Comparison of ENCODE assay signal across 1 cellular context in the genomic region with DNA sequence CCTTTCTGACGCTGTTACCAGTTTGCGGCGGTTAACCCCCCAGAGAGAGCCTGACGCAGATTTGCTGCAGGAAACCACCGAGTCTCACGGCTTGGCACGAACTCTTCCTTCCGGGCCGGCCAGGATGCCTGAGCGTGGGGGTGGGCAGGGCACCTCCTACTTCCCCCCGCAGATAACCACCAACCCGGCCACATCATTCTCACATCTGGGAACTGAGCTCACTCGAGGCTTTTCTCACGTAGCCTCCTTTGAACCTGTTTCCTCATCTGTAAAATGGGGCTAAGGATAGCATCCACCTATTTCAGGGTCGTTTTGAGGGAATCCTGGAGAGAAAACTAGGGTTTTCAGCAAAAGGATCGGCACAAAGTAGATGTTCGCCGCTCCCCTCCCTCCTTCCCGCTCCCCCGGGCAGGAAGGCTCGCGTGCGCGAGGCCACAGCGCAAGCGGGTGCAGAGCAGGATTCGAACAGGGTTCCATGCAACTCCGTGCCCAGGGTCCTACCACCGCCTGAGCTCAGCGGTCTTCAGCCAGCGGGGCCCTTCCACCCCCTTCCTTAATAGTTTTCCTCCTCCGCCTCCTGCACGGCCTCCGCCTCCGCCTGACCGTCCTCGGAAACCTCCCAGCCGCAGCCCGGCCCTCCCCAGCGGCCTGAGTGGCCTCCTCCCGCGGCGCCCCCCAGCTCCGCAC.
A peak's percentile ranks its signal among the peaks of the same experiment; 100 is the strongest.
TF ChIP-seq lines count a peak whose summit lies in the region.

No MANE protein-coding gene starts in this region.

TF ChIP-seq in K562, 482 proteins besides CTCF, POLR2A, EP300 and RAD21 (continued from another document and continues in another):
- TF ChIP-seq, protein P1, sequence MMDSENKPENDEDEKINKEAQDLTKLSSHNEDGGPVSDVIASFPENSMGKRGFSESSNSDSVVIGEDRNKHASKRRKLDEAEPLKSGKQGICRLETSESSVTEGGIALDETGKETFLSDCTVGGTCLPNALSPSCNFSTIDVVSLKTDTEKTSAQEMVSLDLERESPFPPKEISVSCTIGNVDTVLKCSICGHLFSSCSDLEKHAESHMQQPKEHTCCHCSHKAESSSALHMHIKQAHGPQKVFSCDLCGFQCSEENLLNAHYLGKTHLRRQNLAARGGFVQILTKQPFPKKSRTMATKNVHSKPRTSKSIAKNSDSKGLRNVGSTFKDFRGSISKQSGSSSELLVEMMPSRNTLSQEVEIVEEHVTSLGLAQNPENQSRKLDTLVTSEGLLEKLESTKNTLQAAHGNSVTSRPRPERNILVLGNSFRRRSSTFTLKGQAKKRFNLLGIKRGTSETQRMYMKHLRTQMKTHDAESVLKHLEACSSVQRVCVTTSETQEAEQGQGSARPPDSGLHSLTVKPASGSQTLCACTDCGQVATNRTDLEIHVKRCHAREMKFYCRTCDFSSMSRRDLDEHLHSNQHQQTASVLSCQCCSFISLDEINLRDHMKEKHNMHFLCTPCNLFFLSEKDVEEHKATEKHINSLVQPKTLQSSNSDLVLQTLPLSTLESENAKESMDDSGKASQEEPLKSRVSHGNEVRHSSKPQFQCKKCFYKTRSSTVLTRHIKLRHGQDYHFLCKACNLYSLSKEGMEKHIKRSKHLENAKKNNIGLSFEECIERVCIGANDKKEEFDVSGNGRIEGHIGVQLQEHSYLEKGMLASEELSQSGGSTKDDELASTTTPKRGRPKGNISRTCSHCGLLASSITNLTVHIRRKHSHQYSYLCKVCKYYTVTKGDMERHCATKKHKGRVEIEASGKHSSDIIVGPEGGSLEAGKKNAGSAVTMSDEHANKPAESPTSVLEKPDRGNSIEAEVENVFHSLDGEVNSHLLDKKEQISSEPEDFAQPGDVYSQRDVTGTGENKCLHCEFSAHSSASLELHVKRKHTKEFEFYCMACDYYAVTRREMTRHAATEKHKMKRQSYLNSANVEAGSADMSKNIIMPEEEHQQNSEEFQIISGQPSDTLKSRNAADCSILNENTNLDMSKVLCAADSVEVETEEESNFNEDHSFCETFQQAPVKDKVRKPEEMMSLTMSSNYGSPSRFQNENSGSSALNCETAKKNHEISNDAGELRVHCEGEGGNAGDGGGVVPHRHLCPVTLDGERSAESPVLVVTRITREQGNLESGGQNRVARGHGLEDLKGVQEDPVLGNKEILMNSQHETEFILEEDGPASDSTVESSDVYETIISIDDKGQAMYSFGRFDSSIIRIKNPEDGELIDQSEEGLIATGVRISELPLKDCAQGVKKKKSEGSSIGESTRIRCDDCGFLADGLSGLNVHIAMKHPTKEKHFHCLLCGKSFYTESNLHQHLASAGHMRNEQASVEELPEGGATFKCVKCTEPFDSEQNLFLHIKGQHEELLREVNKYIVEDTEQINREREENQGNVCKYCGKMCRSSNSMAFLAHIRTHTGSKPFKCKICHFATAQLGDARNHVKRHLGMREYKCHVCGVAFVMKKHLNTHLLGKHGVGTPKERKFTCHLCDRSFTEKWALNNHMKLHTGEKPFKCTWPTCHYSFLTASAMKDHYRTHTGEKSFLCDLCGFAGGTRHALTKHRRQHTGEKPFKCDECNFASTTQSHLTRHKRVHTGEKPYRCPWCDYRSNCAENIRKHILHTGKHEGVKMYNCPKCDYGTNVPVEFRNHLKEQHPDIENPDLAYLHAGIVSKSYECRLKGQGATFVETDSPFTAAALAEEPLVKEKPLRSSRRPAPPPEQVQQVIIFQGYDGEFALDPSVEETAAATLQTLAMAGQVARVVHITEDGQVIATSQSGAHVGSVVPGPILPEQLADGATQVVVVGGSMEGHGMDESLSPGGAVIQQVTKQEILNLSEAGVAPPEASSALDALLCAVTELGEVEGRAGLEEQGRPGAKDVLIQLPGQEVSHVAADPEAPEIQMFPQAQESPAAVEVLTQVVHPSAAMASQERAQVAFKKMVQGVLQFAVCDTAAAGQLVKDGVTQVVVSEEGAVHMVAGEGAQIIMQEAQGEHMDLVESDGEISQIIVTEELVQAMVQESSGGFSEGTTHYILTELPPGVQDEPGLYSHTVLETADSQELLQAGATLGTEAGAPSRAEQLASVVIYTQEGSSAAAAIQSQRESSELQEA (IDR thresholded peaks at IDR 0.05; ENCODE audit: low read depth), result no peak
- TF ChIP-seq, protein P2, sequence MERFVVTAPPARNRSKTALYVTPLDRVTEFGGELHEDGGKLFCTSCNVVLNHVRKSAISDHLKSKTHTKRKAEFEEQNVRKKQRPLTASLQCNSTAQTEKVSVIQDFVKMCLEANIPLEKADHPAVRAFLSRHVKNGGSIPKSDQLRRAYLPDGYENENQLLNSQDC (CRISPR knock-in tag; IDR thresholded peaks at IDR 0.05), result peak; percentile 6
- TF ChIP-seq SAFB2 (IDR thresholded peaks at IDR 0.05; ENCODE audit: borderline replicate concordance, low read depth, low read length, severe bottlenecking) (no peak), ZNF165 (CRISPR knock-in tag; IDR thresholded peaks at IDR 0.05; ENCODE audit: borderline replicate concordance) (0 out of 2 replicates have a peak, but pooled peaks have one; percentile 81), ZNF143 (CRISPR knock-in tag; IDR thresholded peaks at IDR 0.05) (peak; percentile 6; the same call in 1 of the 2 replicates), JUNB (CRISPR knock-in tag; conservative IDR thresholded peaks at IDR 0.05) (0 out of 2 replicates have a peak, but pooled peaks have one; percentile 2), OTX1 (CRISPR knock-in tag; IDR thresholded peaks at IDR 0.05) (0 out of 2 replicates have a peak, but pooled peaks have one; percentile 29), MBD2 (IDR thresholded peaks at IDR 0.05; ENCODE audit: borderline replicate concordance, low read depth) (peak; percentile 61; the same call in 1 of the 2 replicates), DACH1 (IDR thresholded peaks at IDR 0.05; ENCODE audit: partially characterized antibody) (no peak), NR1H2 (CRISPR knock-in tag; IDR thresholded peaks at IDR 0.05) (peak; percentile 84; the same call in 1 of the 2 replicates), HNRNPH1 (optimal IDR thresholded peaks at IDR 0.05; ENCODE audit: low read depth, low read length) (no peak), ZNF239 (CRISPR knock-in tag; IDR thresholded peaks at IDR 0.05) (peak; percentile 48; the same call in 1 of the 2 replicates), SMAD3 (CRISPR knock-in tag; conservative IDR thresholded peaks at IDR 0.05) (peak; percentile 55; the same call in 1 of the 2 replicates), ARNT (IDR thresholded peaks at IDR 0.05) (peak; percentile 83; a peak in 3 of 4 replicates), HLTF (IDR thresholded peaks at IDR 0.05) (no peak), ELF2 (CRISPR knock-in tag; IDR thresholded peaks at IDR 0.05) (0 out of 2 replicates have a peak, but pooled peaks have one; percentile 35), BRCA1 (IDR thresholded peaks at IDR 0.05) (no peak), BRCA1 (CRISPR knock-in tag; IDR thresholded peaks at IDR 0.05) (0 out of 2 replicates have a peak, but pooled peaks have one; percentile 48), PHB (CRISPR knock-in tag; IDR thresholded peaks at IDR 0.05) (peak; percentile 89), EP400 (IDR thresholded peaks at IDR 0.05) (peak; percentile 70), PRPF4 (IDR thresholded peaks at IDR 0.05; ENCODE audit: insufficient read depth, low read depth, low read length, poor library complexity, severe bottlenecking) (peak; percentile 68), BMI1 (IDR thresholded peaks at IDR 0.05; ENCODE audit: low read length) (0 out of 2 replicates have a peak, but pooled peaks have one; percentile 27), BHLHE40 (IDR thresholded peaks at IDR 0.05; ENCODE audit: low read length) (peak; percentile 41; the same call in 1 of the 2 replicates), TARDBP (IDR thresholded peaks at IDR 0.05) (peak; percentile 76; the same call in 1 of the 2 replicates), PHF8 (IDR thresholded peaks at IDR 0.05; ENCODE audit: borderline replicate concordance, low read length) (peak; percentile 59; the same call in 1 of the 2 replicates), HOXB6 (CRISPR knock-in tag; IDR thresholded peaks at IDR 0.05; ENCODE audit: borderline replicate concordance) (no peak), GTF2E2 (tag; IDR thresholded peaks at IDR 0.05) (no peak; the same call in 1 of the 2 replicates)
- TF ChIP-seq, protein P3, sequence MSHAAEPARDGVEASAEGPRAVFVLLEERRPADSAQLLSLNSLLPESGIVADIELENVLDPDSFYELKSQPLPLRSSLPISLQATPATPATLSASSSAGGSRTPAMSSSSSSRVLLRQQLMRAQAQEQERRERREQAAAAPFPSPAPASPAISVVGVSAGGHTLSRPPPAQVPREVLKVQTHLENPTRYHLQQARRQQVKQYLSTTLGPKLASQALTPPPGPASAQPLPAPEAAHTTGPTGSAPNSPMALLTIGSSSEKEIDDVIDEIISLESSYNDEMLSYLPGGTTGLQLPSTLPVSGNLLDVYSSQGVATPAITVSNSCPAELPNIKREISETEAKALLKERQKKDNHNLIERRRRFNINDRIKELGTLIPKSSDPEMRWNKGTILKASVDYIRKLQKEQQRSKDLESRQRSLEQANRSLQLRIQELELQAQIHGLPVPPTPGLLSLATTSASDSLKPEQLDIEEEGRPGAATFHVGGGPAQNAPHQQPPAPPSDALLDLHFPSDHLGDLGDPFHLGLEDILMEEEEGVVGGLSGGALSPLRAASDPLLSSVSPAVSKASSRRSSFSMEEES (CRISPR knock-in tag; IDR thresholded peaks at IDR 0.05), result peak; percentile 12; the same call in 1 of the 2 replicates
- TF ChIP-seq, protein P4, sequence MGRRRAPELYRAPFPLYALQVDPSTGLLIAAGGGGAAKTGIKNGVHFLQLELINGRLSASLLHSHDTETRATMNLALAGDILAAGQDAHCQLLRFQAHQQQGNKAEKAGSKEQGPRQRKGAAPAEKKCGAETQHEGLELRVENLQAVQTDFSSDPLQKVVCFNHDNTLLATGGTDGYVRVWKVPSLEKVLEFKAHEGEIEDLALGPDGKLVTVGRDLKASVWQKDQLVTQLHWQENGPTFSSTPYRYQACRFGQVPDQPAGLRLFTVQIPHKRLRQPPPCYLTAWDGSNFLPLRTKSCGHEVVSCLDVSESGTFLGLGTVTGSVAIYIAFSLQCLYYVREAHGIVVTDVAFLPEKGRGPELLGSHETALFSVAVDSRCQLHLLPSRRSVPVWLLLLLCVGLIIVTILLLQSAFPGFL (CRISPR knock-in tag; IDR thresholded peaks at IDR 0.05), result peak; percentile 80; the same call in 1 of the 2 replicates
- TF ChIP-seq, protein P5, sequence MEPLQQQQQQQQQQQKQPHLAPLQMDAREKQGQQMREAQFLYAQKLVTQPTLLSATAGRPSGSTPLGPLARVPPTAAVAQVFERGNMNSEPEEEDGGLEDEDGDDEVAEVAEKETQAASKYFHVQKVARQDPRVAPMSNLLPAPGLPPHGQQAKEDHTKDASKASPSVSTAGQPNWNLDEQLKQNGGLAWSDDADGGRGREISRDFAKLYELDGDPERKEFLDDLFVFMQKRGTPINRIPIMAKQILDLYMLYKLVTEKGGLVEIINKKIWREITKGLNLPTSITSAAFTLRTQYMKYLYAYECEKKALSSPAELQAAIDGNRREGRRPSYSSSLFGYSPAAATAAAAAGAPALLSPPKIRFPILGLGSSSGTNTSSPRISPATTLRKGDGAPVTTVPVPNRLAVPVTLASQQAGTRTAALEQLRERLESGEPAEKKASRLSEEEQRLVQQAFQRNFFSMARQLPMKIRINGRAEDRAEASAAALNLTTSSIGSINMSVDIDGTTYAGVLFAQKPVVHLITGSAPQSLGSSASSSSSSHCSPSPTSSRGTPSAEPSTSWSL (CRISPR knock-in tag; IDR thresholded peaks at IDR 0.05; ENCODE audit: borderline replicate concordance), result no peak
- TF ChIP-seq, protein P6, sequence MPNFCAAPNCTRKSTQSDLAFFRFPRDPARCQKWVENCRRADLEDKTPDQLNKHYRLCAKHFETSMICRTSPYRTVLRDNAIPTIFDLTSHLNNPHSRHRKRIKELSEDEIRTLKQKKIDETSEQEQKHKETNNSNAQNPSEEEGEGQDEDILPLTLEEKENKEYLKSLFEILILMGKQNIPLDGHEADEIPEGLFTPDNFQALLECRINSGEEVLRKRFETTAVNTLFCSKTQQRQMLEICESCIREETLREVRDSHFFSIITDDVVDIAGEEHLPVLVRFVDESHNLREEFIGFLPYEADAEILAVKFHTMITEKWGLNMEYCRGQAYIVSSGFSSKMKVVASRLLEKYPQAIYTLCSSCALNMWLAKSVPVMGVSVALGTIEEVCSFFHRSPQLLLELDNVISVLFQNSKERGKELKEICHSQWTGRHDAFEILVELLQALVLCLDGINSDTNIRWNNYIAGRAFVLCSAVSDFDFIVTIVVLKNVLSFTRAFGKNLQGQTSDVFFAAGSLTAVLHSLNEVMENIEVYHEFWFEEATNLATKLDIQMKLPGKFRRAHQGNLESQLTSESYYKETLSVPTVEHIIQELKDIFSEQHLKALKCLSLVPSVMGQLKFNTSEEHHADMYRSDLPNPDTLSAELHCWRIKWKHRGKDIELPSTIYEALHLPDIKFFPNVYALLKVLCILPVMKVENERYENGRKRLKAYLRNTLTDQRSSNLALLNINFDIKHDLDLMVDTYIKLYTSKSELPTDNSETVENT (CRISPR knock-in tag; IDR thresholded peaks at IDR 0.05), result peak; percentile 59; the same call in 1 of the 2 replicates
- TF ChIP-seq, protein P7, sequence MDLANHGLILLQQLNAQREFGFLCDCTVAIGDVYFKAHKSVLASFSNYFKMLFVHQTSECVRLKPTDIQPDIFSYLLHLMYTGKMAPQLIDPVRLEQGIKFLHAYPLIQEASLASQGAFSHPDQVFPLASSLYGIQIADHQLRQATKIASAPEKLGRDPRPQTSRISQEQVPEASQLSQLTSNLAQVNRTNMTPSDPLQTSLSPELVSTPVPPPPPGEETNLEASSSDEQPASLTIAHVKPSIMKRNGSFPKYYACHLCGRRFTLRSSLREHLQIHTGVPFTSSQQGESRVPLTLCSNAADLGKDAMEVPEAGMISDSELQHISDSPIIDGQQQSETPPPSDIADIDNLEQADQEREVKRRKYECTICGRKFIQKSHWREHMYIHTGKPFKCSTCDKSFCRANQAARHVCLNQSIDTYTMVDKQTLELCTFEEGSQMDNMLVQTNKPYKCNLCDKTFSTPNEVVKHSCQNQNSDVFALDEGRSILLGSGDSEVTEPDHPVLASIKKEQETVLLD (IDR thresholded peaks at IDR 0.05), result no peak; the same call in none of the 2 replicates
- TF ChIP-seq, protein P8, sequence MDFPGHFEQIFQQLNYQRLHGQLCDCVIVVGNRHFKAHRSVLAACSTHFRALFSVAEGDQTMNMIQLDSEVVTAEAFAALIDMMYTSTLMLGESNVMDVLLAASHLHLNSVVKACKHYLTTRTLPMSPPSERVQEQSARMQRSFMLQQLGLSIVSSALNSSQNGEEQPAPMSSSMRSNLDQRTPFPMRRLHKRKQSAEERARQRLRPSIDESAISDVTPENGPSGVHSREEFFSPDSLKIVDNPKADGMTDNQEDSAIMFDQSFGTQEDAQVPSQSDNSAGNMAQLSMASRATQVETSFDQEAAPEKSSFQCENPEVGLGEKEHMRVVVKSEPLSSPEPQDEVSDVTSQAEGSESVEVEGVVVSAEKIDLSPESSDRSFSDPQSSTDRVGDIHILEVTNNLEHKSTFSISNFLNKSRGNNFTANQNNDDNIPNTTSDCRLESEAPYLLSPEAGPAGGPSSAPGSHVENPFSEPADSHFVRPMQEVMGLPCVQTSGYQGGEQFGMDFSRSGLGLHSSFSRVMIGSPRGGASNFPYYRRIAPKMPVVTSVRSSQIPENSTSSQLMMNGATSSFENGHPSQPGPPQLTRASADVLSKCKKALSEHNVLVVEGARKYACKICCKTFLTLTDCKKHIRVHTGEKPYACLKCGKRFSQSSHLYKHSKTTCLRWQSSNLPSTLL (IDR thresholded peaks at IDR 0.05), result no peak
- TF ChIP-seq, protein P9, sequence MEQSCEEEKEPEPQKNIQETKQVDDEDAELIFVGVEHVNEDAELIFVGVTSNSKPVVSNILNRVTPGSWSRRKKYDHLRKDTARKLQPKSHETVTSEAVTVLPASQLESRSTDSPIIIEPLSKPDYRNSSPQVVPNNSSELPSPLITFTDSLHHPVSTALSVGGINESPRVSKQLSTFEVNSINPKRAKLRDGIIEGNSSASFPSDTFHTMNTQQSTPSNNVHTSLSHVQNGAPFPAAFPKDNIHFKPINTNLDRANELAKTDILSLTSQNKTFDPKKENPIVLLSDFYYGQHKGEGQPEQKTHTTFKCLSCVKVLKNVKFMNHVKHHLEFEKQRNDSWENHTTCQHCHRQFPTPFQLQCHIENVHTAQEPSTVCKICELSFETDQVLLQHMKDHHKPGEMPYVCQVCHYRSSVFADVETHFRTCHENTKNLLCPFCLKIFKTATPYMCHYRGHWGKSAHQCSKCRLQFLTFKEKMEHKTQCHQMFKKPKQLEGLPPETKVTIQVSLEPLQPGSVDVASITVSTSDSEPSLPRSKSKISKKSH (CRISPR knock-in tag; IDR thresholded peaks at IDR 0.05), result no peak
